In genomic region chr12:109289004-109289403, GRCh38 we compare ENCODE assay signal across 1 cellular context.
TF ChIP-seq lines count a peak whose summit lies in the region.

No MANE protein-coding gene starts in this region.

TF ChIP-seq in K562, 482 proteins besides CTCF, POLR2A, EP300 and RAD21:
- TF ChIP-seq ZBTB40 (IDR thresholded peaks at IDR 0.05): peak; percentile 89
- peak; percentile 81 for TF ChIP-seq ZBTB40 (CRISPR knock-in tag; IDR thresholded peaks at IDR 0.05)
- TF ChIP-seq, protein P1, sequence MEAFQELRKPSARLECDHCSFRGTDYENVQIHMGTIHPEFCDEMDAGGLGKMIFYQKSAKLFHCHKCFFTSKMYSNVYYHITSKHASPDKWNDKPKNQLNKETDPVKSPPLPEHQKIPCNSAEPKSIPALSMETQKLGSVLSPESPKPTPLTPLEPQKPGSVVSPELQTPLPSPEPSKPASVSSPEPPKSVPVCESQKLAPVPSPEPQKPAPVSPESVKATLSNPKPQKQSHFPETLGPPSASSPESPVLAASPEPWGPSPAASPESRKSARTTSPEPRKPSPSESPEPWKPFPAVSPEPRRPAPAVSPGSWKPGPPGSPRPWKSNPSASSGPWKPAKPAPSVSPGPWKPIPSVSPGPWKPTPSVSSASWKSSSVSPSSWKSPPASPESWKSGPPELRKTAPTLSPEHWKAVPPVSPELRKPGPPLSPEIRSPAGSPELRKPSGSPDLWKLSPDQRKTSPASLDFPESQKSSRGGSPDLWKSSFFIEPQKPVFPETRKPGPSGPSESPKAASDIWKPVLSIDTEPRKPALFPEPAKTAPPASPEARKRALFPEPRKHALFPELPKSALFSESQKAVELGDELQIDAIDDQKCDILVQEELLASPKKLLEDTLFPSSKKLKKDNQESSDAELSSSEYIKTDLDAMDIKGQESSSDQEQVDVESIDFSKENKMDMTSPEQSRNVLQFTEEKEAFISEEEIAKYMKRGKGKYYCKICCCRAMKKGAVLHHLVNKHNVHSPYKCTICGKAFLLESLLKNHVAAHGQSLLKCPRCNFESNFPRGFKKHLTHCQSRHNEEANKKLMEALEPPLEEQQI (IDR thresholded peaks at IDR 0.05): no peak
